Comparison of ENCODE assay signal across 29 cellular contexts in genomic region chr1:8164670-8165069, GRCh38.
"Had no signal": no experiment of that assay in that cellular context is flagged by ENCODE, and none has a peak within 500 bp of the region (broad histone marks: within the 10 kb centered on the region; RNA-seq: fewer than 3 reads in every experiment).

No MANE protein-coding gene starts in this region.

- ATAC-seq: activated CD8-positive, alpha-beta memory T cell treated with anti-CD3 and anti-CD28 coated beads, Interleukin-2, amount 10 ng/mL, durations not matched to agents 7 days and 5 days; activated naive CD8-positive, alpha-beta T cell treated with anti-CD3 and anti-CD28 coated beads, Interleukin-2, amount 50 U/mL, for 24 hours had no signal

- H3K9me3 ChIP-seq: MG63, SJCRH30 had no signal

- H3K27me3 ChIP-seq: MG63, SJCRH30 had no signal

- H2AFZ ChIP-seq: PC-9 had no signal

- H3K4me3 ChIP-seq: MG63, PC-9, SJCRH30, SK-N-MC had no signal

- DNase-seq: activated CD4-positive, alpha-beta memory T cell treated with anti-CD3 and anti-CD28 coated beads, Interleukin-2, amount 10 ng/mL, durations not matched to agents 7 days and 5 days; activated CD4-positive, alpha-beta T cell treated with anti-CD3 and anti-CD28 coated beads for 1 hour; activated CD4-positive, alpha-beta T cell treated with anti-CD3 and anti-CD28 coated beads for 48 hours; activated CD4-positive, CD25-positive, alpha-beta regulatory T cell; activated CD8-positive, alpha-beta memory T cell treated with anti-CD3 and anti-CD28 coated beads for 24 hours; activated CD8-positive, alpha-beta memory T cell treated with anti-CD3 and anti-CD28 coated beads, Interleukin-2, amount 10 ng/mL, durations not matched to agents 7 days and 5 days; activated CD8-positive, alpha-beta memory T cell treated with anti-CD3 and anti-CD28 coated beads, Interleukin-2, amount 50 U/mL, for 48 hours; activated effector memory CD4-positive, alpha-beta T cell treated with Interleukin-2 at 50 U/mL for 16 hours; activated naive CD4-positive, alpha-beta T cell treated with anti-CD3 and anti-CD28 coated beads, Interleukin-2, amount 10 ng/mL, durations not matched to agents 7 days and 5 days; activated naive CD8-positive, alpha-beta T cell treated with anti-CD3 and anti-CD28 coated beads, Interleukin-2, amount 50 U/mL, for 24 hours; activated T-cell treated with anti-CD3 and anti-CD28 coated beads, Interleukin-2, amount 50 U/mL, for 48 hours; anterior cingulate cortex; caudate nucleus; Karpas-422; MG63; MV-4-11; NCI-H1092; NCI-H1436 treated with DMSO at 0.1 percent for 48 hours; NCI-H1694 treated with DMSO at 0.1 percent for 48 hours; NCI-H2029; NCI-H345; NCI-H526; NCI-H748 treated with DMSO at 0.1 percent for 48 hours; PC-9; SHP77; SJCRH30; T1000; WERI-Rb-1 had no signal

- H3K4me2 ChIP-seq: PC-9 had no signal

- H3K36me3 ChIP-seq: MG63, SJCRH30, WERI-Rb-1 had no signal

- H3K27ac ChIP-seq: PC-9, SJCRH30, SK-N-MC, WERI-Rb-1 had no signal
